In the genomic region with DNA sequence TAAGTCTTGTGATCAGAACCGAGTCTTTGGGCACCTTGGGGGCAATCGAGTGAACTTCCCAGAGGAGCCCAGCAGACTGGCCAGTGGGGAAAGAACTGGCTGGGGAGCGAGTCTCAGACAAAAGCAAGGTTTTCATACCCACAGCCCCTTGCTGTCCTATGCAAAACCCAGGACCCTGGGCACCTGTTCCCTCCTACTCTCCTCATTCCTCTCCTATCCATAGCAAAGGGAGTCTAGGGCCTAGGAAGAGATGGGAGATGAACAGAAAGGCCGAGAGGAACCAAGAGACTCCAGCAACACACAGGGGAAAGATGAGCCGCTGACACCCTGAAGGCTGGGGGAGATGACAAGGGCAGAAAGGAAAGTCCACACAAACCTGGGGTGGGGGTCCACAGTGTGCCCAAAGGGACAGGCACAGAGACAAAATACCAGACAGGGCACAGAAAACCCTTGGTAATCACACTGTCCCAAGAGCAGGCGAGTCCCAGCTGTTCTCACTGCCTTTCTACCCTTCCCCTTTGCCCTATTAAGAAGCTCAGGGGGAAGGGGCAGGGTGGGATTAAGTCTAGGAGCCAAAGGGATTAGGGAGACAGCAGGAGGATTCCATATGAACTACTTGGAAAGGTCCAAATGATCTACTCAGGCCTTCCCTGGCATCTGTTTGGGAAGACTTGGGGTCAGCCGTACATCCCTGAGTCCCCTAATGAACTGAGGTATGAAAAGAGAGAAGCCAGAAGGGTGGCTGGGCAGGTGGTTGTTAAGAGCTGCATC, we compare ENCODE assay signal across 10 cellular contexts. TPM values are rescaled to one million over a fixed set of nuclear protein-coding genes. Genes with fewer than 3 reads are reported as not detected.
DNase-seq lines count a peak whose midpoint lies in the region; ATAC-seq, FAIRE-seq and TF ChIP-seq lines count a peak whose summit lies in the region.
"Had no signal": no experiment of that assay in that cellular context is flagged by ENCODE, and none has a peak within 500 bp of the region (broad histone marks: within the 10 kb centered on the region; RNA-seq: fewer than 3 reads in every experiment).

No MANE protein-coding gene starts in this region.

- H3K27me3 Mint-ChIP-seq in stimulated activated naive CD8-positive, alpha-beta T cell treated with anti-CD3 and anti-CD28 coated beads, Interleukin-15, Interleukin-2, amounts not matched to agents 100 ng/mL and 50 ng/mL, for 24 hours, result no peaks in the 10 kb centered on the region

- H3K4me1 ChIP-seq in mucosa of stomach (ENCODE audit: control insufficient read depth, insufficient read depth, low read length), result peaks cover 19% of the 10 kb centered on the region

- no peak for TF ChIP-seq CTCF in brain microvascular endothelial cell (IDR thresholded peaks at IDR 0.05; ENCODE audit: low read depth, low read length, missing control alignments)

- H3K4me3 ChIP-seq in brain microvascular endothelial cell (ENCODE audit: low read depth, low read length) (peak overlapping the region; percentile 26), mucosa of stomach (ENCODE audit: low read length) (no peak overlapping the region)

- no peak for FAIRE-seq in frontal cortex (lab: Jason Lieb, UNC)

- peak overlapping the region; percentile 95 for H3K27ac Mint-ChIP-seq in stimulated activated naive CD8-positive, alpha-beta T cell treated with anti-CD3 and anti-CD28 coated beads, Interleukin-15, Interleukin-2, amounts not matched to agents 100 ng/mL and 50 ng/mL, for 24 hours

- H3K27me3 ChIP-seq in brain microvascular endothelial cell (replicated peaks) (no peaks in the 10 kb centered on the region), mucosa of stomach (ENCODE audit: control insufficient read depth, insufficient read depth, low read length) (peaks cover 5% of the 10 kb centered on the region)

- no peaks in the 10 kb centered on the region for H3K9me3 ChIP-seq in mucosa of stomach (ENCODE audit: control insufficient read depth, low read length)

- in situ Hi-C loops in brain microvascular endothelial cell (cut with HindIII; ENCODE audit: low pct_ligation_motif_present, low sequenced_read_pairs), result no loop called here

- H3K36me3 ChIP-seq in brain microvascular endothelial cell (replicated peaks) (peaks cover 63% of the 10 kb centered on the region), mucosa of stomach (ENCODE audit: control insufficient read depth, insufficient read depth, low read length) (no peaks in the 10 kb centered on the region)

- peaks cover 33% of the 10 kb centered on the region for H3K4me1 Mint-ChIP-seq in stimulated activated naive CD8-positive, alpha-beta T cell treated with anti-CD3 and anti-CD28 coated beads, Interleukin-15, Interleukin-2, amounts not matched to agents 100 ng/mL and 50 ng/mL, for 24 hours (ENCODE audit: low read depth)

- H3K9me3 Mint-ChIP-seq in stimulated activated naive CD8-positive, alpha-beta T cell treated with anti-CD3 and anti-CD28 coated beads, Interleukin-15, Interleukin-2, amounts not matched to agents 100 ng/mL and 50 ng/mL, for 24 hours, result no peaks in the 10 kb centered on the region

- H3K9ac ChIP-seq in mucosa of stomach (ENCODE audit: low read length), result peak overlapping the region; percentile 45

- peak overlapping the region; percentile 97 for H3K4me3 Mint-ChIP-seq in stimulated activated naive CD8-positive, alpha-beta T cell treated with anti-CD3 and anti-CD28 coated beads, Interleukin-15, Interleukin-2, amounts not matched to agents 100 ng/mL and 50 ng/mL, for 24 hours

- DNase-seq in stimulated activated naive CD8-positive, alpha-beta T cell treated with anti-CD3 and anti-CD28 coated beads, Interleukin-15, Interleukin-2, amounts not matched to agents 100 U/mL and 50 U/mL, for 24 hours, result no peak
- DNase-seq in brain microvascular endothelial cell (no peak), frontal cortex (ENCODE audit: low spot score in 2 of 2) (no peak), NCI-H345 treated with DMSO at 0.1 percent for 48 hours (lab: John Stamatoyannopoulos, UW; ENCODE audit: unreplicated experiment) (no peak), SHP77 treated with DMSO at 0.1 percent for 48 hours (lab: John Stamatoyannopoulos, UW) (no peak)
- DNase-seq: activated effector memory CD4-positive, alpha-beta T cell treated with anti-CD3 and anti-CD28 coated beads, Interleukin-2, amount 50 U/mL, for 16 hours; EL had no signal

- no peak overlapping the region for H3K27ac ChIP-seq in brain microvascular endothelial cell

- ATAC-seq in stimulated activated naive CD8-positive, alpha-beta T cell treated with anti-CD3 and anti-CD28 coated beads, Interleukin-15, Interleukin-2, amounts not matched to agents 100 U/mL and 50 U/mL, for 24 hours, result no peak
- ATAC-seq in GM19452 (IDR thresholded peaks at IDR 0.05; ENCODE audit: unreplicated experiment), result no peak

- H3K36me3 Mint-ChIP-seq in stimulated activated naive CD8-positive, alpha-beta T cell treated with anti-CD3 and anti-CD28 coated beads, Interleukin-15, Interleukin-2, amounts not matched to agents 100 ng/mL and 50 ng/mL, for 24 hours (ENCODE audit: low read depth), result peaks cover 81% of the 10 kb centered on the region

RNA-seq across cellular contexts. Expression of a gene that starts 6.5 kb away (rescaled TPM):
- total RNA-seq in frontal cortex, result 44.0 TPM

RNA-seq across cellular contexts. Expression of a gene that starts 7.1 kb away (rescaled TPM):
- 22.4 TPM for total RNA-seq in frontal cortex

RNA-seq across cellular contexts. Expression of a gene that starts 10.8 kb away (rescaled TPM):
- total RNA-seq in frontal cortex, result 0.41 TPM

RNA-seq across cellular contexts. Expression of a gene that starts 33.0 kb away (rescaled TPM):
- 23.2 TPM for total RNA-seq in frontal cortex

RNA-seq across cellular contexts. Expression of a gene that starts 37.1 kb away (rescaled TPM):
- total RNA-seq in frontal cortex, result 4.1 TPM
